In genomic region chr4:78121338-78121904, GRCh38 we compare ENCODE assay signal across 21 cellular contexts.
A peak's percentile ranks its signal among the peaks of the same experiment; 100 is the strongest.
DNase-seq lines count a peak whose midpoint lies in the region; TF ChIP-seq lines count a peak whose summit lies in the region.
"Had no signal": no experiment of that assay in that cellular context is flagged by ENCODE, and none has a peak within 500 bp of the region (broad histone marks: within the 10 kb centered on the region; RNA-seq: fewer than 3 reads in every experiment).

No MANE protein-coding gene starts in this region.

- intact Hi-C loops in sigmoid colon (cut with DNase I), result no loop called here

- TF ChIP-seq POLR2A in sigmoid colon (IDR thresholded peaks at IDR 0.05) (no peak), erythroblast (IDR thresholded peaks at IDR 0.05; ENCODE audit: low read length) (no peak), suprapubic skin (IDR thresholded peaks at IDR 0.05) (no peak)

- peaks cover 27% of the 10 kb centered on the region for H3K79me2 ChIP-seq in hepatocyte

- H3K27me3 ChIP-seq in hepatocyte, result no peaks in the 10 kb centered on the region
- no peaks in the 10 kb centered on the region for H3K27me3 ChIP-seq in sigmoid colon
- H3K27me3 ChIP-seq in suprapubic skin, result no peaks in the 10 kb centered on the region
- H3K27me3 ChIP-seq: colonic mucosa, testis had no signal

- H3K27ac ChIP-seq in hepatocyte (peak overlapping the region; percentile 38), sigmoid colon (peak overlapping the region in 3 of 4 donors; percentile 32 to 79 (median 64)), suprapubic skin (no peak overlapping the region)
- H3K27ac ChIP-seq: colonic mucosa, testis had no signal

- H3K9me3 ChIP-seq in hepatocyte (ENCODE audit: low read depth) (no peaks in the 10 kb centered on the region), sigmoid colon (no peaks in the 10 kb centered on the region), suprapubic skin (no peaks in the 10 kb centered on the region)
- H3K9me3 ChIP-seq: colonic mucosa, mucosa of descending colon, testis had no signal

- peak in 1 of 4 donors; percentile 71 for TF ChIP-seq EP300 in sigmoid colon (IDR thresholded peaks at IDR 0.05)
- TF ChIP-seq EP300 in suprapubic skin (IDR thresholded peaks at IDR 0.05), result no peak

- 67% methylated on average over 4 of the region's 4 CpGs for WGBS in hepatocyte (ENCODE audit: low lambda C conversion rate, missing lambda C conversion rate)
- 74 to 86% methylated on average over 4 of the region's 4 CpGs for WGBS in sigmoid colon, 2 donors
- 68% methylated on average over 4 of the region's 4 CpGs for WGBS in suprapubic skin

- TF ChIP-seq CTCF in hepatocyte (IDR thresholded peaks at IDR 0.05; ENCODE audit: poor library complexity) (no peak), sigmoid colon (IDR thresholded peaks at IDR 0.05) (no peak), suprapubic skin (IDR thresholded peaks at IDR 0.05) (no peak)

- H4K20me1 ChIP-seq in hepatocyte (ENCODE audit: insufficient read depth, poor library complexity, severe bottlenecking), result no peaks in the 10 kb centered on the region

- DNase-seq in NCI-H2029 (lab: John Stamatoyannopoulos, UW) (peak; percentile 21), amniotic epithelial cell (ENCODE audit: low read depth) (peak; percentile 17), hepatocyte (ENCODE audit: low spot score) (no peak), sigmoid colon (no peak), erythroblast (lab: John Stamatoyannopoulos, UW) (no peak), GF-D8 (lab: John Stamatoyannopoulos, UW) (no peak), NCI-H2081 treated with DMSO at 0.1 percent for 48 hours (lab: John Stamatoyannopoulos, UW) (no peak), suprapubic skin (ENCODE audit: low spot score in 2 of 2) (no peak)
- DNase-seq: activated CD4-positive, alpha-beta T cell treated with anti-CD3 and anti-CD28 coated beads for 36 hours; CD4-positive, alpha-beta T cell; colonic mucosa; DND-41; H7; Karpas-422; mucosa of descending colon; NCI-H1092 treated with DMSO at 0.1 percent for 48 hours; NCI-H2107; NCI-H526; SHP77; T-cell; testis had no signal

- no peak overlapping the region for H2AFZ ChIP-seq in hepatocyte

- H3K4me2 ChIP-seq in hepatocyte, result peak overlapping the region; percentile 2

- H3K4me3 ChIP-seq in hepatocyte (no peak overlapping the region), sigmoid colon (no peak overlapping the region), suprapubic skin (no peak overlapping the region)
- H3K4me3 ChIP-seq: colonic mucosa, mucosa of descending colon, testis had no signal

- H3K36me3 ChIP-seq in hepatocyte (replicated peaks; ENCODE audit: insufficient read depth, low read depth), result no peaks in the 10 kb centered on the region
- no peaks in the 10 kb centered on the region for H3K36me3 ChIP-seq in sigmoid colon
- no peaks in the 10 kb centered on the region for H3K36me3 ChIP-seq in suprapubic skin
- H3K36me3 ChIP-seq: colonic mucosa had no signal

- H3K4me1 ChIP-seq in hepatocyte (ENCODE audit: insufficient read depth) (peaks cover 14% of the 10 kb centered on the region), sigmoid colon (peaks cover 0 to 18% (median 10%) of the 10 kb centered on the region in 4 donors), suprapubic skin (no peaks in the 10 kb centered on the region)
- H3K4me1 ChIP-seq: colonic mucosa, testis had no signal

- H3K9me2 ChIP-seq in hepatocyte (replicated peaks; ENCODE audit: insufficient read depth), result no peaks in the 10 kb centered on the region

Comparison
In these comparisons a context has a peak if more than half of its experiments do, and no peak if none do; other contexts are left out.
1. DNase-seq: peak in NCI-H2029 (single experiment) and amniotic epithelial cell (single experiment); none in hepatocyte (single experiment), sigmoid colon (single experiment), erythroblast (0 of 2), GF-D8 (single experiment), NCI-H2081 treated with DMSO at 0.1 percent for 48 hours (single experiment) and suprapubic skin (0 of 2).